In the genomic region with DNA sequence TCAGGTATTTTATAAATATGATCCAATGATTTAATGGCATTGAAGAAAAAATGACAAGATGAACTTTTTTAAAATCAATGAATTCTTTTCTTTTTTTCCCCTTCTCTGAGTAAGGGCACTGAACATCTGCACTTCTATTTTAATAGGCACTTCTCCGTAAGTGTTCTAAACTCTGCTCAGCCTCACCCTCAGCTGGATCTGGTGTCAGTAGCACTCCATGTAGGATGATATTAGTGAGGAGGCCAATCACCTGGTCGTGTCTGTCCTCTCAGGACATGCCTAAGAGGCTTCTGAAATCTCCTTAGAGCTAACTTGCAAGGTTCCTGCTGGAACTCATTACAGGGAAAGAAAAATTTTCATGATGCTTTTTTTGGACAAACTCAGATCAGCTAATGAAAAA, we compare ENCODE assay signal across 1 cellular context.
TF ChIP-seq lines count a peak whose summit lies in the region.

No MANE protein-coding gene starts in this region.

TF ChIP-seq in GM23338, 12 proteins besides CTCF, POLR2A, EP300 and RAD21 (continued from another document):
- TF ChIP-seq REST (IDR thresholded peaks at IDR 0.05; ENCODE audit: unreplicated experiment) (no peak), ZNF331 (CRISPR knock-in tag; IDR thresholded peaks at IDR 0.05; ENCODE audit: low read depth) (no peak)
